Comparison of ENCODE assay signal across 1 cellular context in the genomic region with DNA sequence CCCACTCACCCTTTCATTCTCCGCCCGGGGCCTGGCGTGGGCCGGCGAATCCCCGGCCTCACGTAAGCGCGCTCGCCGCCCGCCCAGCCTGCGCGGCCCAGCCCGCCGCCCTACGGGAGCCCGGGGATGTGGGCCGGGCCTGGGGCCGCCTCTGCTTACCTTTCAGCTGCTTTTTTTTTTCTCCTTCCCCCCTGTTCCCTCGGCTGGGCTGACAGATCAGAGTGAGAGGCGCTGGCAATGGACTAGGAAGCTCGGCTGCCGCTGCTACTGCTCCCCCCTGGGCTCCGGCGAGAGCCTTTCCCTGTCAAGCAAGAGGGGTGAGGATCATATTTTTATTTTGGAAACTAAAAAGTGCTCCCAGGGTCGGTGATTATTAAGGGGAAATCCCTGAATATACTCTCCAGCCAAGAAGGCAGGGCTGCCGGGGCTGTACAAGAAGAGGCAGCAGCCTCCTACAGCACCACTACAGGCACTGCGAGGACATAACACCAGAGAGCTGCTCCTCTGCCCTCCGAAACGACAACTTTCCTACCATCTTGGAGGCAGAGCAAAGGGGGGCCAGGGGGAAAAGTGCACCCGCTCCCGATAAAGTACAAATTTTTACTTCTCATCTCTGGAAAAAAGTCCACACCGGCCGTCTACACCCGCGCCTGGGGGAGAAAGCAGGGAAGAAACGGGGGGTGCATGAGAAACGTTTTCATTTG.
A peak's percentile ranks its signal among the peaks of the same experiment; 100 is the strongest.
TF ChIP-seq lines count a peak whose summit lies in the region.

A gene with protein sequence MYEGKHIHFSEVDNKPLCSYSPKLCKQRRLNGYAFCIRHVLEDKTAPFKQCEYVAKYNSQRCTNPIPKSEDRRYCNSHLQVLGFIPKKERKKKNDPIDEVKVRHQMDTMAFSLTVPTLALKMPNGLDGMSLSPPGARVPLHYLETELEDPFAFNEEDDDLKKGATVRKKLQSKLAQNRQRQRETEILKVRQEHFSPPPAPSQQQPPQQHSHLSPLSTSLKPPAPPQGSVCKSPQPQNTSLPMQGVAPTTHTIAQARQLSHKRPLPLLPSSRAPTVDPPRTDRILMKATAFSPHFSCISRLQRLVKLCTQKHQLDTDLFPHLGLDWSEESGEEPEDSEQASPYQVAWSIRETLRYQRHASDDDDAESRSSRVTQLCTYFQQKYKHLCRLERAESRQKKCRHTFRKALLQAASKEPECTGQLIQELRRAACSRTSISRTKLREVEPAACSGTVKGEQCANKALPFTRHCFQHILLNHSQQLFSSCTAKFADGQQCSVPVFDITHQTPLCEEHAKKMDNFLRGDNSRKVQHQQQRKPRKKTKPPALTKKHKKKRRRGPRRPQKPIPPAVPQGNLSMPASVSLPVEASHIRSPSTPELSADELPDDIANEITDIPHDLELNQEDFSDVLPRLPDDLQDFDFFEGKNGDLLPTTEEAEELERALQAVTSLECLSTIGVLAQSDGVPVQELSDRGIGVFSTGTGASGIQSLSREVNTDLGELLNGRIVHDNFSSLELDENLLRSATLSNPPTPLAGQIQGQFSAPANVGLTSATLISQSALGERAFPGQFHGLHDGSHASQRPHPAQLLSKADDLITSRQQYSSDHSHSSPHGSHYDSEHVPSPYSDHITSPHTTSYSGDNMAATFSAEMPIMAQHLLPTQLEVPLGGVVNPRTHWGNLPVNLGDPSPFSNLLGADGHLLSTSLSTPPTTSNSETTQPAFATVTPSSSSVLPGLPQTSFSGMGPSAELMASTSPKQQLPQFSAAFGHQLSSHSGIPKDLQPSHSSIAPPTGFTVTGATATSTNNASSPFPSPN (minus strand): TSS at position 433 of the 704 bp plus-strand sequence. CDS start 23,158 bp downstream, outside the sequence.

TF ChIP-seq in GM12878, 131 proteins besides CTCF, POLR2A, EP300 and RAD21 (continued from another document and continues in another):
- TF ChIP-seq, protein P1, sequence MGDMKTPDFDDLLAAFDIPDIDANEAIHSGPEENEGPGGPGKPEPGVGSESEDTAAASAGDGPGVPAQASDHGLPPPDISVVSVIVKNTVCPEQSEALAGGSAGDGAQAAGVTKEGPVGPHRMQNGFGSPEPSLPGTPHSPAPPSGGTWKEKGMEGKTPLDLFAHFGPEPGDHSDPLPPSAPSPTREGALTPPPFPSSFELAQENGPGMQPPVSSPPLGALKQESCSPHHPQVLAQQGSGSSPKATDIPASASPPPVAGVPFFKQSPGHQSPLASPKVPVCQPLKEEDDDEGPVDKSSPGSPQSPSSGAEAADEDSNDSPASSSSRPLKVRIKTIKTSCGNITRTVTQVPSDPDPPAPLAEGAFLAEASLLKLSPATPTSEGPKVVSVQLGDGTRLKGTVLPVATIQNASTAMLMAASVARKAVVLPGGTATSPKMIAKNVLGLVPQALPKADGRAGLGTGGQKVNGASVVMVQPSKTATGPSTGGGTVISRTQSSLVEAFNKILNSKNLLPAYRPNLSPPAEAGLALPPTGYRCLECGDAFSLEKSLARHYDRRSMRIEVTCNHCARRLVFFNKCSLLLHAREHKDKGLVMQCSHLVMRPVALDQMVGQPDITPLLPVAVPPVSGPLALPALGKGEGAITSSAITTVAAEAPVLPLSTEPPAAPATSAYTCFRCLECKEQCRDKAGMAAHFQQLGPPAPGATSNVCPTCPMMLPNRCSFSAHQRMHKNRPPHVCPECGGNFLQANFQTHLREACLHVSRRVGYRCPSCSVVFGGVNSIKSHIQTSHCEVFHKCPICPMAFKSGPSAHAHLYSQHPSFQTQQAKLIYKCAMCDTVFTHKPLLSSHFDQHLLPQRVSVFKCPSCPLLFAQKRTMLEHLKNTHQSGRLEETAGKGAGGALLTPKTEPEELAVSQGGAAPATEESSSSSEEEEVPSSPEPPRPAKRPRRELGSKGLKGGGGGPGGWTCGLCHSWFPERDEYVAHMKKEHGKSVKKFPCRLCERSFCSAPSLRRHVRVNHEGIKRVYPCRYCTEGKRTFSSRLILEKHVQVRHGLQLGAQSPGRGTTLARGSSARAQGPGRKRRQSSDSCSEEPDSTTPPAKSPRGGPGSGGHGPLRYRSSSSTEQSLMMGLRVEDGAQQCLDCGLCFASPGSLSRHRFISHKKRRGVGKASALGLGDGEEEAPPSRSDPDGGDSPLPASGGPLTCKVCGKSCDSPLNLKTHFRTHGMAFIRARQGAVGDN (IDR thresholded peaks at IDR 0.05) = 0 out of 2 replicates have a peak, but pooled peaks have one; percentile 53
- TF ChIP-seq ZZZ3 (IDR thresholded peaks at IDR 0.05; ENCODE audit: control insufficient read depth, insufficient read length, low read depth) (no peak), NR2F1 (conservative IDR thresholded peaks at IDR 0.05) (0 out of 2 replicates have a peak, but pooled peaks have one; percentile 42), TAF1 (IDR thresholded peaks at IDR 0.05; ENCODE audit: borderline replicate concordance, low read depth, low read length) (0 out of 2 replicates have a peak, but pooled peaks have one; percentile 65), POLR2AphosphoS5 (IDR thresholded peaks at IDR 0.05; ENCODE audit: low read length) (peak; percentile 78; the same call in 1 of the 2 replicates), TCF7 (IDR thresholded peaks at IDR 0.05; ENCODE audit: borderline replicate concordance) (peak; percentile 58; the same call in 1 of the 2 replicates), CBFB (IDR thresholded peaks at IDR 0.05; ENCODE audit: low read depth) (no peak), ASH2L (IDR thresholded peaks at IDR 0.05; ENCODE audit: borderline replicate concordance, low read depth) (0 out of 2 replicates have a peak, but pooled peaks have one; percentile 35), LARP7 (IDR thresholded peaks at IDR 0.05) (peak; percentile 88), RAD51 (IDR thresholded peaks at IDR 0.05) (no peak; the same call in 1 of the 2 replicates), ZNF217 (IDR thresholded peaks at IDR 0.05) (0 out of 2 replicates have a peak, but pooled peaks have one; percentile 21), BMI1 (IDR thresholded peaks at IDR 0.05; ENCODE audit: borderline replicate concordance) (no peak), PAX8 (IDR thresholded peaks at IDR 0.05) (peak; percentile 73; the same call in 1 of the 2 replicates), ATF7 (IDR thresholded peaks at IDR 0.05; ENCODE audit: low read depth) (no peak), SUPT20H (IDR thresholded peaks at IDR 0.05; ENCODE audit: borderline replicate concordance, control insufficient read depth, low read depth, low read length) (no peak), NRF1 (conservative IDR thresholded peaks at IDR 0.05; ENCODE audit: low read depth, low read length) (0 out of 2 replicates have a peak, but pooled peaks have one; percentile 5), ETV6 (conservative IDR thresholded peaks at IDR 0.05 in 1 of 2, IDR thresholded peaks at IDR 0.05 in 1 of 2; ENCODE audit: borderline replicate concordance in 1 of 2, low read depth in 1 of 2) (peak in 1 of 2 experiments; percentile 20; a peak in 1 of 4 replicates), RELA (IDR thresholded peaks at IDR 0.05; ENCODE audit: borderline replicate concordance, partially characterized antibody) (no peak), SIN3A (IDR thresholded peaks at IDR 0.05; ENCODE audit: low read depth, low read length) (peak; percentile 71; the same call in 1 of the 2 replicates), PAX5 (IDR thresholded peaks at IDR 0.05; ENCODE audit: borderline replicate concordance, low read depth, low read length) (no peak), ZNF622 (IDR thresholded peaks at IDR 0.05) (no peak), RCOR1 (conservative IDR thresholded peaks at IDR 0.05; ENCODE audit: low read depth, low read length) (no peak), JUND (IDR thresholded peaks at IDR 0.05; ENCODE audit: low read depth, low read length) (no peak)
- TF ChIP-seq, protein P2, sequence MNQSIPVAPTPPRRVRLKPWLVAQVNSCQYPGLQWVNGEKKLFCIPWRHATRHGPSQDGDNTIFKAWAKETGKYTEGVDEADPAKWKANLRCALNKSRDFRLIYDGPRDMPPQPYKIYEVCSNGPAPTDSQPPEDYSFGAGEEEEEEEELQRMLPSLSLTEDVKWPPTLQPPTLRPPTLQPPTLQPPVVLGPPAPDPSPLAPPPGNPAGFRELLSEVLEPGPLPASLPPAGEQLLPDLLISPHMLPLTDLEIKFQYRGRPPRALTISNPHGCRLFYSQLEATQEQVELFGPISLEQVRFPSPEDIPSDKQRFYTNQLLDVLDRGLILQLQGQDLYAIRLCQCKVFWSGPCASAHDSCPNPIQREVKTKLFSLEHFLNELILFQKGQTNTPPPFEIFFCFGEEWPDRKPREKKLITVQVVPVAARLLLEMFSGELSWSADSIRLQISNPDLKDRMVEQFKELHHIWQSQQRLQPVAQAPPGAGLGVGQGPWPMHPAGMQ (IDR thresholded peaks at IDR 0.05; ENCODE audit: borderline replicate concordance) = no peak
- TF ChIP-seq, protein P3, sequence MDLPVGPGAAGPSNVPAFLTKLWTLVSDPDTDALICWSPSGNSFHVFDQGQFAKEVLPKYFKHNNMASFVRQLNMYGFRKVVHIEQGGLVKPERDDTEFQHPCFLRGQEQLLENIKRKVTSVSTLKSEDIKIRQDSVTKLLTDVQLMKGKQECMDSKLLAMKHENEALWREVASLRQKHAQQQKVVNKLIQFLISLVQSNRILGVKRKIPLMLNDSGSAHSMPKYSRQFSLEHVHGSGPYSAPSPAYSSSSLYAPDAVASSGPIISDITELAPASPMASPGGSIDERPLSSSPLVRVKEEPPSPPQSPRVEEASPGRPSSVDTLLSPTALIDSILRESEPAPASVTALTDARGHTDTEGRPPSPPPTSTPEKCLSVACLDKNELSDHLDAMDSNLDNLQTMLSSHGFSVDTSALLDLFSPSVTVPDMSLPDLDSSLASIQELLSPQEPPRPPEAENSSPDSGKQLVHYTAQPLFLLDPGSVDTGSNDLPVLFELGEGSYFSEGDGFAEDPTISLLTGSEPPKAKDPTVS (IDR thresholded peaks at IDR 0.05; ENCODE audit: low read depth, low read length) = no peak
- TF ChIP-seq, protein P4, sequence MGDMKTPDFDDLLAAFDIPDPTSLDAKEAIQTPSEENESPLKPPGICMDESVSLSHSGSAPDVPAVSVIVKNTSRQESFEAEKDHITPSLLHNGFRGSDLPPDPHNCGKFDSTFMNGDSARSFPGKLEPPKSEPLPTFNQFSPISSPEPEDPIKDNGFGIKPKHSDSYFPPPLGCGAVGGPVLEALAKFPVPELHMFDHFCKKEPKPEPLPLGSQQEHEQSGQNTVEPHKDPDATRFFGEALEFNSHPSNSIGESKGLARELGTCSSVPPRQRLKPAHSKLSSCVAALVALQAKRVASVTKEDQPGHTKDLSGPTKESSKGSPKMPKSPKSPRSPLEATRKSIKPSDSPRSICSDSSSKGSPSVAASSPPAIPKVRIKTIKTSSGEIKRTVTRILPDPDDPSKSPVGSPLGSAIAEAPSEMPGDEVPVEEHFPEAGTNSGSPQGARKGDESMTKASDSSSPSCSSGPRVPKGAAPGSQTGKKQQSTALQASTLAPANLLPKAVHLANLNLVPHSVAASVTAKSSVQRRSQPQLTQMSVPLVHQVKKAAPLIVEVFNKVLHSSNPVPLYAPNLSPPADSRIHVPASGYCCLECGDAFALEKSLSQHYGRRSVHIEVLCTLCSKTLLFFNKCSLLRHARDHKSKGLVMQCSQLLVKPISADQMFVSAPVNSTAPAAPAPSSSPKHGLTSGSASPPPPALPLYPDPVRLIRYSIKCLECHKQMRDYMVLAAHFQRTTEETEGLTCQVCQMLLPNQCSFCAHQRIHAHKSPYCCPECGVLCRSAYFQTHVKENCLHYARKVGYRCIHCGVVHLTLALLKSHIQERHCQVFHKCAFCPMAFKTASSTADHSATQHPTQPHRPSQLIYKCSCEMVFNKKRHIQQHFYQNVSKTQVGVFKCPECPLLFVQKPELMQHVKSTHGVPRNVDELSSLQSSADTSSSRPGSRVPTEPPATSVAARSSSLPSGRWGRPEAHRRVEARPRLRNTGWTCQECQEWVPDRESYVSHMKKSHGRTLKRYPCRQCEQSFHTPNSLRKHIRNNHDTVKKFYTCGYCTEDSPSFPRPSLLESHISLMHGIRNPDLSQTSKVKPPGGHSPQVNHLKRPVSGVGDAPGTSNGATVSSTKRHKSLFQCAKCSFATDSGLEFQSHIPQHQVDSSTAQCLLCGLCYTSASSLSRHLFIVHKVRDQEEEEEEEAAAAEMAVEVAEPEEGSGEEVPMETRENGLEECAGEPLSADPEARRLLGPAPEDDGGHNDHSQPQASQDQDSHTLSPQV (IDR thresholded peaks at IDR 0.05) = no peak
- TF ChIP-seq, protein P5, sequence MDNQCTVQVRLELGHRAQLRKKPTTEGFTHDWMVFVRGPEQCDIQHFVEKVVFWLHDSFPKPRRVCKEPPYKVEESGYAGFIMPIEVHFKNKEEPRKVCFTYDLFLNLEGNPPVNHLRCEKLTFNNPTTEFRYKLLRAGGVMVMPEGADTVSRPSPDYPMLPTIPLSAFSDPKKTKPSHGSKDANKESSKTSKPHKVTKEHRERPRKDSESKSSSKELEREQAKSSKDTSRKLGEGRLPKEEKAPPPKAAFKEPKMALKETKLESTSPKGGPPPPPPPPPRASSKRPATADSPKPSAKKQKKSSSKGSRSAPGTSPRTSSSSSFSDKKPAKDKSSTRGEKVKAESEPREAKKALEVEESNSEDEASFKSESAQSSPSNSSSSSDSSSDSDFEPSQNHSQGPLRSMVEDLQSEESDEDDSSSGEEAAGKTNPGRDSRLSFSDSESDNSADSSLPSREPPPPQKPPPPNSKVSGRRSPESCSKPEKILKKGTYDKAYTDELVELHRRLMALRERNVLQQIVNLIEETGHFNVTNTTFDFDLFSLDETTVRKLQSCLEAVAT (IDR thresholded peaks at IDR 0.05) = peak; percentile 74
- TF ChIP-seq, protein P6, sequence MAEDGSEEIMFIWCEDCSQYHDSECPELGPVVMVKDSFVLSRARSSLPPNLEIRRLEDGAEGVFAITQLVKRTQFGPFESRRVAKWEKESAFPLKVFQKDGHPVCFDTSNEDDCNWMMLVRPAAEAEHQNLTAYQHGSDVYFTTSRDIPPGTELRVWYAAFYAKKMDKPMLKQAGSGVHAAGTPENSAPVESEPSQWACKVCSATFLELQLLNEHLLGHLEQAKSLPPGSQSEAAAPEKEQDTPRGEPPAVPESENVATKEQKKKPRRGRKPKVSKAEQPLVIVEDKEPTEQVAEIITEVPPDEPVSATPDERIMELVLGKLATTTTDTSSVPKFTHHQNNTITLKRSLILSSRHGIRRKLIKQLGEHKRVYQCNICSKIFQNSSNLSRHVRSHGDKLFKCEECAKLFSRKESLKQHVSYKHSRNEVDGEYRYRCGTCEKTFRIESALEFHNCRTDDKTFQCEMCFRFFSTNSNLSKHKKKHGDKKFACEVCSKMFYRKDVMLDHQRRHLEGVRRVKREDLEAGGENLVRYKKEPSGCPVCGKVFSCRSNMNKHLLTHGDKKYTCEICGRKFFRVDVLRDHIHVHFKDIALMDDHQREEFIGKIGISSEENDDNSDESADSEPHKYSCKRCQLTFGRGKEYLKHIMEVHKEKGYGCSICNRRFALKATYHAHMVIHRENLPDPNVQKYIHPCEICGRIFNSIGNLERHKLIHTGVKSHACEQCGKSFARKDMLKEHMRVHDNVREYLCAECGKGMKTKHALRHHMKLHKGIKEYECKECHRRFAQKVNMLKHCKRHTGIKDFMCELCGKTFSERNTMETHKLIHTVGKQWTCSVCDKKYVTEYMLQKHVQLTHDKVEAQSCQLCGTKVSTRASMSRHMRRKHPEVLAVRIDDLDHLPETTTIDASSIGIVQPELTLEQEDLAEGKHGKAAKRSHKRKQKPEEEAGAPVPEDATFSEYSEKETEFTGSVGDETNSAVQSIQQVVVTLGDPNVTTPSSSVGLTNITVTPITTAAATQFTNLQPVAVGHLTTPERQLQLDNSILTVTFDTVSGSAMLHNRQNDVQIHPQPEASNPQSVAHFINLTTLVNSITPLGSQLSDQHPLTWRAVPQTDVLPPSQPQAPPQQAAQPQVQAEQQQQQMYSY (CRISPR knock-in tag; IDR thresholded peaks at IDR 0.05) = no peak
